In the genomic region with DNA sequence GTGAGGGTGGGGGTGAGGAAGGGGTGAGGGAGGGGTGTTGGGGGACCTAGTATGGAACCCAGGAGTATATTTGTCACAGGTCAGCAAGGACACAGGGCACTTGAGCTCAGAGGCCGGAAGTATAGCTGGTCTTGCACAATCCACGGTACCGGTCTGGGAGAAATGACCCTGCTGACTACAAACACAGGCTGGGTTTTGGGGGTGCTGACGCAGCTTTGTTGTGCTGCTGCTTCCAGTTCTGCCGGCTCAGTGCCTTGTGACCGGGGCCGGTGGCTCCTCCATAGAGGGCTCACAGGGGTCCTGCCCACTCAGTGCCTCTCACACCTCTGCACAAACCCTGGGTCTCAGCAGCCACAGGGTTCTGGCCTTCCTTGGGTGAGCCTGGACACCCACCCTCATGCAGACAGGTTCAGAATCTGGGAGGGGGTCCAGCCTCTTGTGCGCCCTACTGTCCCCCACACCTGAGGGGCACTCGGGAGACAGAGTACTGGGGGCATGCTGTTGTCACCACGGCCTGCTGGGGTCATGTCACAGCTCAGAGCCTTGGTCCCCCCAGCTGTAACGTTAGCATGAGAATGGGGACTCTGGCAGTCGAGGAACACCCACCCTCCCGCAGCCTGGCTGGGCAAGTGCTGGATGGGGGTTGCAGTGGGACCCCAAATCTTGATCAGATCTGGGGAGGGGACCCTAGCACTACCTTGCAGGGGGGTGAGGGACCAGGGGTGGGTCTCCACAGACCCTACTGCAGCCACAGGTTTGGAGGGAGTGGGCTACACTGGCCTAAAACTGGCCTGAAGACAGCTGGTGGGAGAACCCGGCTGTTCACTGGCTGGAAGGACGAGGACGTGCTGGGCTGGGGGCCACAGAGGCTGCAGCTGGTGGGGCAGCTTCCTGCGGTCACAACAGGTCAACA, we compare ENCODE assay signal across 1 cellular context.
TF ChIP-seq lines count a peak whose summit lies in the region.

No MANE protein-coding gene starts in this region.

TF ChIP-seq in liver, 16 proteins besides CTCF, POLR2A, EP300 and RAD21 (continued from another document):
- TF ChIP-seq, protein P1, sequence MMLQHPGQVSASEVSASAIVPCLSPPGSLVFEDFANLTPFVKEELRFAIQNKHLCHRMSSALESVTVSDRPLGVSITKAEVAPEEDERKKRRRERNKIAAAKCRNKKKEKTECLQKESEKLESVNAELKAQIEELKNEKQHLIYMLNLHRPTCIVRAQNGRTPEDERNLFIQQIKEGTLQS (IDR thresholded peaks at IDR 0.05): no peak
- peak; percentile 55 for TF ChIP-seq NR2F2 (IDR thresholded peaks at IDR 0.05)
- TF ChIP-seq, protein P2, sequence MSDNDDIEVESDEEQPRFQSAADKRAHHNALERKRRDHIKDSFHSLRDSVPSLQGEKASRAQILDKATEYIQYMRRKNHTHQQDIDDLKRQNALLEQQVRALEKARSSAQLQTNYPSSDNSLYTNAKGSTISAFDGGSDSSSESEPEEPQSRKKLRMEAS (IDR thresholded peaks at IDR 0.05): no peak
- no peak for TF ChIP-seq JUND (IDR thresholded peaks at IDR 0.05)
- peak; percentile 46 to 60 for TF ChIP-seq HNF4A (conservative IDR thresholded peaks at IDR 0.05)
- TF ChIP-seq FOXA1 (IDR thresholded peaks at IDR 0.05): no peak
- TF ChIP-seq GABPA (IDR thresholded peaks at IDR 0.05 in 1 of 2, conservative IDR thresholded peaks at IDR 0.05 in 1 of 2): peak in 1 of 2 donors; percentile 81
- no peak for TF ChIP-seq FOXA2 (IDR thresholded peaks at IDR 0.05)
